In the genomic region with DNA sequence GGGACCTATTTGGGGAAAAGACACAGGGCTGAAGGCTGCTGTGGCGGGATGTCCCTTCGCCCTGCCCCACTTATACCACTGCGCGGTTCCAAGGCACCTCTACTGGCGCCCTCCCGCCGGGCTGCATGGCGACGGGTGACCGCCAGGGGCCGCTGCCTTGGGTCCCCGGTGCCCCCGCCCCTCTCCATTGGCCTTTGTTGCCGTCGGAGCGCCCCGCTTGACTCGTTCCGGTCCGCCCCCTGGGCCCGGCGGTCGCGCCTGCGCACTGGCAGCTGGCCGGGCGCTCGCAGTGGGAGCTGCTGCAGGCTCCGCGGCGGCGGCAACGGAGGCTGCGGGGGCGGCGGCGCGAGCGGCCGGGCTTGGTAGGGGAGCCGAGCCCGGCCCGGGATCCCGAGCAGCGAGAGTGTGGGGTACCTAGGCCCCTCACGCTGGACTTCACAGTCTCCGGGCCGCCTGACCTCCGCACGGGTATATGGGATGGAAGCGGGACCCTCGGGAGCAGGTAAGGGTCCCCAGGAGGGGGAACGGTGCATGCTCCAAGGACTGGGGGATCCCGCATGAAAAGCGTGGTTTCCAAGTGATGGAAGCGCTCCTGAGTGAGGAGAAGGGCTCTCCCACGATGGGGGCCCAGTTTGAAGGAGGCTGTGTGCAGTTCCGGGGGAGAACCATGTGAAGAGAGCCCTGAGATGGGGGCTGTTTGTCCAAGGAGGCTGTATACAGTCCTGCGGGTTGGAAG, we compare ENCODE assay signal across 8 cellular contexts. TPM values are rescaled to one million over a fixed set of nuclear protein-coding genes. Genes with fewer than 3 reads are reported as not detected.
A peak's percentile ranks its signal among the peaks of the same experiment; 100 is the strongest.
DNase-seq lines count a peak whose midpoint lies in the region; ATAC-seq and TF ChIP-seq lines count a peak whose summit lies in the region.

A gene (plus strand): TSS at position 265 of the 736 bp plus-strand sequence. CDS start 213 bp downstream, at position 478.

- H3K27ac Mint-ChIP-seq in activated CD4-positive, alpha-beta T cell treated with anti-CD3 and anti-CD28 coated beads for 36 hours = peak within 1 kb of the TSS; percentile 73

- CTCF ChIA-PET in activated CD4-positive, alpha-beta T cell treated with anti-CD3 and anti-CD28 coated beads for 36 hours (lab: Charles Lee) = interaction anchor here (0.6 to 2.8 kb wide), 20 partner anchors 9 to 432 kb away, joined by 3 to 17 read pairs (median 4); a partner anchor contains a TSS

- H3K27ac ChIP-seq in BLaER1 = peak within 1 kb of the TSS; percentile 85

- peak within 1 kb of the TSS; percentile 91 for H3K4me3 Mint-ChIP-seq in activated CD4-positive, alpha-beta T cell treated with anti-CD3 and anti-CD28 coated beads for 36 hours

- H3K9ac ChIP-seq in BLaER1 = peak within 1 kb of the TSS; percentile 92

- POLR2A ChIA-PET in activated CD4-positive, alpha-beta T cell treated with anti-CD3 and anti-CD28 coated beads for 36 hours (lab: Charles Lee) = interaction anchor here (0.6 to 1.1 kb wide), 2 partner anchors 48 to 302 kb away, joined by 4 to 6 read pairs; a partner anchor contains a TSS

- H4K20me1 ChIP-seq in BLaER1 = peaks cover 41% of the 10 kb centered on the region

- peaks cover under 1% of the 10 kb centered on the region for H3K36me3 ChIP-seq in BLaER1

- peak; percentile 83 for ATAC-seq in HG03457 (IDR thresholded peaks at IDR 0.05; ENCODE audit: unreplicated experiment)
- peak; percentile 95 for ATAC-seq in activated CD4-positive, alpha-beta T cell treated with anti-CD3 and anti-CD28 coated beads for 36 hours

- H3K9me3 Mint-ChIP-seq in activated CD4-positive, alpha-beta T cell treated with anti-CD3 and anti-CD28 coated beads for 36 hours (ENCODE audit: low read depth) = no peaks in the 10 kb centered on the region

- H3K4me1 Mint-ChIP-seq in activated CD4-positive, alpha-beta T cell treated with anti-CD3 and anti-CD28 coated beads for 36 hours = peaks cover 46% of the 10 kb centered on the region

- intact Hi-C loops in activated CD4-positive, alpha-beta T cell treated with anti-CD3 and anti-CD28 coated beads for 36 hours (cut with DNase I, micrococcal nuclease) = loop anchor here (1.0 to 10.0 kb wide), 12 partner anchors 48 to 851 kb away; a partner anchor contains a TSS

- DNase-seq in GM19240 (ENCODE audit: insufficient read length, low spot score) = peak; percentile 98
- peak; percentile 75 to 89 for DNase-seq in NCI-H524 (lab: John Stamatoyannopoulos, UW)
- peak; percentile 98 for DNase-seq in activated CD4-positive, alpha-beta T cell treated with anti-CD3 and anti-CD28 coated beads for 36 hours
- peak; percentile 94 for DNase-seq in choroid plexus epithelial cell (ENCODE audit: low read depth)
- peak; percentile 92 for DNase-seq in kidney tubule cell (ENCODE audit: low spot score)
- peak; percentile 96 for DNase-seq in stimulated activated CD4-positive, alpha-beta T cell treated with anti-CD3 and anti-CD28 coated beads, Interleukin-1b, Interleukin-23, amount 100 ng/mL, for 1 hour (ENCODE audit: low read depth in 2 of 2)

- no peaks in the 10 kb centered on the region for H3K36me3 Mint-ChIP-seq in activated CD4-positive, alpha-beta T cell treated with anti-CD3 and anti-CD28 coated beads for 36 hours (ENCODE audit: low read depth)

- TF ChIP-seq CTCF in choroid plexus epithelial cell (conservative IDR thresholded peaks at IDR 0.05; ENCODE audit: low read depth, low read length) = peak; percentile 73

- no peaks in the 10 kb centered on the region for H3K27me3 Mint-ChIP-seq in activated CD4-positive, alpha-beta T cell treated with anti-CD3 and anti-CD28 coated beads for 36 hours

- H3K27me3 ChIP-seq in BLaER1 = no peaks in the 10 kb centered on the region

- peak within 1 kb of the TSS; percentile 90 for H3K4me2 ChIP-seq in BLaER1

- peaks cover 40% of the 10 kb centered on the region for H3K4me1 ChIP-seq in BLaER1

- no peaks in the 10 kb centered on the region for H3K9me3 ChIP-seq in BLaER1

- H3K4me3 ChIP-seq in BLaER1 = peak within 1 kb of the TSS; percentile 99
- peak within 1 kb of the TSS; percentile 77 for H3K4me3 ChIP-seq in choroid plexus epithelial cell (ENCODE audit: low read depth, low read length)

RNA-seq across cellular contexts. Expression of the gene that starts here (rescaled TPM):
- total RNA-seq in activated CD4-positive, alpha-beta T cell treated with anti-CD3 and anti-CD28 coated beads for 36 hours = 10 to 100 TPM; 31.5 to 34.6 TPM

Comparison
In these comparisons a context has a peak if more than half of its experiments do, and no peak if none do; other contexts are left out.
1. Peak in every context shown above with its lines: DNase-seq, ATAC-seq, H3K4me3 ChIP-seq and H3K27ac ChIP-seq.